In the genomic region with DNA sequence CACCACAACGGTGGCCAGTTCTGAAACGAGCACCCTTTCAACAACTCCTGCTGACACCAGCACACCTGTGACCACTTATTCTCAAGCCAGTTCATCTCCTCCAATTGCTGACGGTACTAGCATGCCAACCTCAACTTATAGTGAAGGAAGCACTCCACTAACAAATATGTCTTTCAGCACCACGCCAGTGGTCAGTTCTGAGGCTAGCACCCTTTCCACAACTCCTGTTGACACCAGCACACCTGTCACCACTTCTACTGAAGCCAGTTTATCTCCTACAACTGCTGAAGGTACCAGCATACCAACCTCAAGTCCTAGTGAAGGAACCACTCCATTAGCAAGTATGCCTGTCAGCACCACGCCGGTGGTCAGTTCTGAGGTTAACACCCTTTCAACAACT, we compare ENCODE assay signal across 6 cellular contexts.
A peak's percentile ranks its signal among the peaks of the same experiment; 100 is the strongest.
TF ChIP-seq lines count a peak whose summit lies in the region.

No MANE protein-coding gene starts in this region.

TF ChIP-seq in A549, 52 proteins besides CTCF, POLR2A, EP300 and RAD21:
- TF ChIP-seq, protein P1, sequence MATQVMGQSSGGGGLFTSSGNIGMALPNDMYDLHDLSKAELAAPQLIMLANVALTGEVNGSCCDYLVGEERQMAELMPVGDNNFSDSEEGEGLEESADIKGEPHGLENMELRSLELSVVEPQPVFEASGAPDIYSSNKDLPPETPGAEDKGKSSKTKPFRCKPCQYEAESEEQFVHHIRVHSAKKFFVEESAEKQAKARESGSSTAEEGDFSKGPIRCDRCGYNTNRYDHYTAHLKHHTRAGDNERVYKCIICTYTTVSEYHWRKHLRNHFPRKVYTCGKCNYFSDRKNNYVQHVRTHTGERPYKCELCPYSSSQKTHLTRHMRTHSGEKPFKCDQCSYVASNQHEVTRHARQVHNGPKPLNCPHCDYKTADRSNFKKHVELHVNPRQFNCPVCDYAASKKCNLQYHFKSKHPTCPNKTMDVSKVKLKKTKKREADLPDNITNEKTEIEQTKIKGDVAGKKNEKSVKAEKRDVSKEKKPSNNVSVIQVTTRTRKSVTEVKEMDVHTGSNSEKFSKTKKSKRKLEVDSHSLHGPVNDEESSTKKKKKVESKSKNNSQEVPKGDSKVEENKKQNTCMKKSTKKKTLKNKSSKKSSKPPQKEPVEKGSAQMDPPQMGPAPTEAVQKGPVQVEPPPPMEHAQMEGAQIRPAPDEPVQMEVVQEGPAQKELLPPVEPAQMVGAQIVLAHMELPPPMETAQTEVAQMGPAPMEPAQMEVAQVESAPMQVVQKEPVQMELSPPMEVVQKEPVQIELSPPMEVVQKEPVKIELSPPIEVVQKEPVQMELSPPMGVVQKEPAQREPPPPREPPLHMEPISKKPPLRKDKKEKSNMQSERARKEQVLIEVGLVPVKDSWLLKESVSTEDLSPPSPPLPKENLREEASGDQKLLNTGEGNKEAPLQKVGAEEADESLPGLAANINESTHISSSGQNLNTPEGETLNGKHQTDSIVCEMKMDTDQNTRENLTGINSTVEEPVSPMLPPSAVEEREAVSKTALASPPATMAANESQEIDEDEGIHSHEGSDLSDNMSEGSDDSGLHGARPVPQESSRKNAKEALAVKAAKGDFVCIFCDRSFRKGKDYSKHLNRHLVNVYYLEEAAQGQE (IDR thresholded peaks at IDR 0.05) = peak; percentile 66; the same call in 1 of the 2 replicates

TF ChIP-seq in HCT116, 20 proteins besides CTCF, POLR2A, EP300 and RAD21:
- TF ChIP-seq, protein P1 (IDR thresholded peaks at IDR 0.05; ENCODE audit: low read depth) = 0 out of 2 replicates have a peak, but pooled peaks have one; percentile 12

TF ChIP-seq in HEK293, 187 proteins besides CTCF, POLR2A, EP300 and RAD21:
- TF ChIP-seq, protein P1 (tag by site-specific recombination; IDR thresholded peaks at IDR 0.05) = peak; percentile 70

TF ChIP-seq in Ishikawa, 13 proteins besides CTCF, POLR2A, EP300 and RAD21:
- TF ChIP-seq, protein P1 (IDR thresholded peaks at IDR 0.05; ENCODE audit: low read depth) = peak; percentile 62; the same call in 1 of the 2 replicates

TF ChIP-seq in SK-N-SH, 30 proteins besides CTCF, POLR2A, EP300 and RAD21:
- TF ChIP-seq, protein P1 (IDR thresholded peaks at IDR 0.05; ENCODE audit: low read depth, low read length) = 0 out of 2 replicates have a peak, but pooled peaks have one; percentile 9

TF ChIP-seq in liver, 16 proteins besides CTCF, POLR2A, EP300 and RAD21:
- TF ChIP-seq, protein P1 (IDR thresholded peaks at IDR 0.05) = peak; percentile 27
